Comparison of ENCODE assay signal across 15 cellular contexts in genomic region chr2:230907361-230908093, GRCh38. TPM values are rescaled to one million over a fixed set of nuclear protein-coding genes. Genes with fewer than 3 reads are reported as not detected.
DNase-seq lines count a peak whose midpoint lies in the region; ATAC-seq and TF ChIP-seq lines count a peak whose summit lies in the region.
"Had no signal": no experiment of that assay in that cellular context is flagged by ENCODE, and none has a peak within 500 bp of the region (broad histone marks: within the 10 kb centered on the region; RNA-seq: fewer than 3 reads in every experiment).

No MANE protein-coding gene starts in this region.

- no peak for ATAC-seq in PC-3

- peak overlapping the region; percentile 74 for H3K4me2 ChIP-seq in PC-3 (ENCODE audit: low read length)

- peaks cover 6% of the 10 kb centered on the region for H3K27me3 Mint-ChIP-seq in chondrocyte (ENCODE audit: low read depth)

- H3K4me3 Mint-ChIP-seq in chondrocyte (ENCODE audit: unreplicated experiment) = no peak overlapping the region
- H3K4me3 Mint-ChIP-seq: naive B cell had no signal

- no peaks in the 10 kb centered on the region for H3K9me2 ChIP-seq in PC-3 (replicated peaks; ENCODE audit: low read length)

- DNase-seq in NCI-H510A treated with DMSO at 0.1 percent for 48 hours (lab: John Stamatoyannopoulos, UW) (peak; percentile 45), NCI-H510A (lab: John Stamatoyannopoulos, UW) (no peak), PC-3 (no peak), chondrocyte (ENCODE audit: low spot score) (peak; percentile 53), spleen (peak; percentile 53), NCI-H2107 treated with DMSO at 0.1 percent for 48 hours (lab: John Stamatoyannopoulos, UW; ENCODE audit: unreplicated experiment) (no peak), SKM-1 treated with dmso at 0.1 percent for 144 hours (lab: John Stamatoyannopoulos, UW; ENCODE audit: unreplicated experiment) (no peak)
- DNase-seq in effector memory CD4-positive, alpha-beta T cell = no peak
- DNase-seq: naive B cell, NCI-H1436 treated with DMSO at 0.1 percent for 48 hours had no signal

- no TSS peak for BruUV-seq in PC-3 (replicated peaks; lab: Mats Ljungman, UMichigan)

- no peaks in the 10 kb centered on the region for H3K36me3 Mint-ChIP-seq in chondrocyte (ENCODE audit: low read depth)
- H3K36me3 Mint-ChIP-seq: naive B cell had no signal

- no peak overlapping the region for H3K27ac Mint-ChIP-seq in chondrocyte (ENCODE audit: unreplicated experiment)

- H3K4me3 ChIP-seq in PC-3 (ENCODE audit: low read length) = peak overlapping the region; percentile 51
- no peak overlapping the region for H3K4me3 ChIP-seq in spleen
- H3K4me3 ChIP-seq in effector memory CD4-positive, alpha-beta T cell (ENCODE audit: insufficient read depth, low read depth, low read length, poor library complexity, severe bottlenecking) = no peak overlapping the region

- no peak overlapping the region for H2AFZ ChIP-seq in PC-3 (ENCODE audit: low read length)

- intact Hi-C loops in PC-3 (cut with micrococcal nuclease) (no loop called here), spleen (cut with DNase I; ENCODE audit: low total_unique reads) (no loop called here)

- no peak for TF ChIP-seq CTCF in PC-3 (conservative IDR thresholded peaks at IDR 0.05; ENCODE audit: low read depth, low read length)
- no peak for TF ChIP-seq CTCF in chondrocyte (IDR thresholded peaks at IDR 0.05)
- no peak for TF ChIP-seq CTCF in spleen (IDR thresholded peaks at IDR 0.05 in 8 of 11, conservative IDR thresholded peaks at IDR 0.05 in 3 of 11)

- TF ChIP-seq POLR2A in spleen (IDR thresholded peaks at IDR 0.05) = no peak

- H3K9ac ChIP-seq in PC-3 (ENCODE audit: low read length) = peak overlapping the region; percentile 70

- H3K79me2 ChIP-seq in PC-3 (ENCODE audit: low read length) = peaks cover 14% of the 10 kb centered on the region

- CTCF ChIA-PET in PC-3 (lab: Charles Lee) = no interaction called here

- H3K9me3 Mint-ChIP-seq in chondrocyte (ENCODE audit: low read depth) = no peaks in the 10 kb centered on the region
- H3K9me3 Mint-ChIP-seq: naive B cell had no signal

- H3K36me3 ChIP-seq in PC-3 (ENCODE audit: low read depth, low read length) (no peaks in the 10 kb centered on the region), spleen (peaks cover 0 to 10% (median 0%) of the 10 kb centered on the region in 6 donors)
- peaks cover 3% of the 10 kb centered on the region for H3K36me3 ChIP-seq in effector memory CD4-positive, alpha-beta T cell (ENCODE audit: control insufficient read depth, insufficient read depth, low read length)

- H3K9me3 ChIP-seq in PC-3 (ENCODE audit: low read length) (no peaks in the 10 kb centered on the region), spleen (no peaks in the 10 kb centered on the region)
- H3K9me3 ChIP-seq in effector memory CD4-positive, alpha-beta T cell (ENCODE audit: control insufficient read depth, low read length) = no peaks in the 10 kb centered on the region

- no peaks in the 10 kb centered on the region for H4K20me1 ChIP-seq in PC-3 (ENCODE audit: low read length)

- 91 to 95% (median 93%) methylated on average over 16 of the region's 16 CpGs for WGBS in spleen, 5 donors

- POLR2A ChIA-PET in PC-3 (lab: Charles Lee; ENCODE audit: unreplicated experiment) = no interaction called here

- peak overlapping the region; percentile 90 for H3K27ac ChIP-seq in PC-3 (ENCODE audit: low read length)
- H3K27ac ChIP-seq in spleen = no peak overlapping the region
- no peak overlapping the region for H3K27ac ChIP-seq in effector memory CD4-positive, alpha-beta T cell (ENCODE audit: insufficient read depth, low read length, poor library complexity, severe bottlenecking)
- H3K27ac ChIP-seq: 22Rv1, C4-2B had no signal

- no peaks in the 10 kb centered on the region for H3K27me3 ChIP-seq in PC-3 (ENCODE audit: low read length)
- no peaks in the 10 kb centered on the region for H3K27me3 ChIP-seq in spleen (replicated peaks in 1 of 7)
- H3K27me3 ChIP-seq in effector memory CD4-positive, alpha-beta T cell (replicated peaks; ENCODE audit: control insufficient read depth, insufficient read depth, low read length, poor library complexity, severe bottlenecking) = no peaks in the 10 kb centered on the region

- peaks cover 26% of the 10 kb centered on the region for H3K4me1 ChIP-seq in PC-3 (ENCODE audit: insufficient read depth, low read length)
- peaks cover 0 to 22% (median 1%) of the 10 kb centered on the region in 6 donors for H3K4me1 ChIP-seq in spleen
- H3K4me1 ChIP-seq in effector memory CD4-positive, alpha-beta T cell (ENCODE audit: control insufficient read depth, insufficient read depth, low read length, poor library complexity, severe bottlenecking) = peaks cover 10% of the 10 kb centered on the region

- peaks cover 4% of the 10 kb centered on the region for H3K4me1 Mint-ChIP-seq in chondrocyte (ENCODE audit: low read depth)

- no peaks in the 10 kb centered on the region for H3F3A ChIP-seq in PC-3 (ENCODE audit: low read length, unreplicated experiment)

RNA-seq across cellular contexts. Expression of gene GPR55, which starts 17.5 kb away (rescaled TPM):
- 0.07 and 0.81 TPM in 2 replicates for total RNA-seq in PC-3 (2014; rRNA removed)
- total RNA-seq in chondrocyte = not detected in 3 replicates
- total RNA-seq in spleen = 1 to 10 TPM; 2.5 to 6.8 (median 5.2) TPM
- polyA plus RNA-seq in spleen = 1 to 10 TPM in 2 of 3 donors, under 1 TPM in 1; 0.86 to 2.0 (median 1.7) TPM
- total RNA-seq: frontal cortex, pulmonary artery endothelial cell, temporal lobe had no signal

RNA-seq across cellular contexts. Expression of gene ITM2C, which starts 42.8 kb away (rescaled TPM):
- total RNA-seq in PC-3 (2014; rRNA removed) (111 and 113 TPM in 2 replicates), chondrocyte (114 to 215 TPM (median 208 TPM) in 3 replicates), spleen (100 to 1,000 TPM in 2 of 7 donors, 10 to 100 TPM in 5; 58.5 to 150 (median 87.6) TPM)
- 100 to 1,000 TPM in 2 of 3 donors, 10 to 100 TPM in 1; 97.5 to 148 (median 108) TPM for polyA plus RNA-seq in spleen

Comparison
In these comparisons a context has a peak if more than half of its experiments do, and no peak if none do; other contexts are left out.
1. DNase-seq: peak in NCI-H510A treated with DMSO at 0.1 percent for 48 hours (single experiment), chondrocyte (single experiment) and spleen (single experiment); none in NCI-H510A (single experiment), PC-3 (single experiment), NCI-H2107 treated with DMSO at 0.1 percent for 48 hours (single experiment), SKM-1 treated with dmso at 0.1 percent for 144 hours (single experiment) and effector memory CD4-positive, alpha-beta T cell (0 of 3).